Comparison of ENCODE assay signal across 22 cellular contexts in genomic region chr7:77404635-77405034, GRCh38. TPM values are rescaled to one million over a fixed set of nuclear protein-coding genes. Genes with fewer than 3 reads are reported as not detected.
DNase-seq lines count a peak whose midpoint lies in the region; ATAC-seq, FAIRE-seq and TF ChIP-seq lines count a peak whose summit lies in the region.
"Had no signal": no experiment of that assay in that cellular context is flagged by ENCODE, and none has a peak within 500 bp of the region (broad histone marks: within the 10 kb centered on the region; RNA-seq: fewer than 3 reads in every experiment).

No MANE protein-coding gene starts in this region.

- DNase-seq in CD1c-positive myeloid dendritic cell (ENCODE audit: extremely low spot score) (peak; percentile 80), activated B cell treated with CpG ODN at 0.5 μM for 24 hours (no peak), memory B cell (ENCODE audit: low spot score in 2 of 2) (no peak), superior temporal gyrus (ENCODE audit: extremely low spot score) (no peak)
- DNase-seq in activated CD4-positive, alpha-beta memory T cell treated with anti-CD3 and anti-CD28 coated beads, Interleukin-2, amount 10 ng/mL, durations not matched to agents 7 days and 5 days, result no peak
- no peak for DNase-seq in activated T-cell treated with anti-CD3 and anti-CD28 coated beads, Interleukin-2, amount 50 U/mL, for 4 hours
- DNase-seq: Caco-2; CD4-positive, alpha-beta memory T cell; DMS 273 treated with DMSO at 0.1 percent for 48 hours; DMS79 treated with DMSO at 0.1 percent for 48 hours; H9; NCI-H1092; NCI-H1436 treated with DMSO at 0.1 percent for 48 hours; NCI-H2029; NCI-H2227 treated with DMSO at 0.1 percent for 48 hours; NCI-H510A; SJCRH30 had no signal

- FAIRE-seq in A204.1 (lab: Jason Lieb, UNC), result peak; percentile 6
- FAIRE-seq: HTR-8/SVneo, RCC 7860 had no signal

- H3K27me3 Mint-ChIP-seq in activated B cell treated with CpG ODN at 0.5 μM for 24 hours (no peaks in the 10 kb centered on the region), memory B cell (no peaks in the 10 kb centered on the region)
- H3K27me3 Mint-ChIP-seq in activated CD4-positive, alpha-beta memory T cell treated with anti-CD3 and anti-CD28 coated beads, Interleukin-2, amount 10 ng/mL, durations not matched to agents 7 days and 5 days, result peaks cover 9% of the 10 kb centered on the region
- no peaks in the 10 kb centered on the region for H3K27me3 Mint-ChIP-seq in activated T-cell treated with anti-CD3 and anti-CD28 coated beads, Interleukin-2, amount 50 U/mL, for 4 hours (ENCODE audit: low read depth)
- H3K27me3 Mint-ChIP-seq: CD4-positive, alpha-beta memory T cell; IgD-negative memory B cell had no signal

- peaks cover 57% of the 10 kb centered on the region for H3K4me1 Mint-ChIP-seq in activated B cell treated with CpG ODN at 0.5 μM for 24 hours
- H3K4me1 Mint-ChIP-seq in memory B cell, result peaks cover 21% of the 10 kb centered on the region
- H3K4me1 Mint-ChIP-seq in activated CD4-positive, alpha-beta memory T cell treated with anti-CD3 and anti-CD28 coated beads, Interleukin-2, amount 10 ng/mL, durations not matched to agents 7 days and 5 days, result no peaks in the 10 kb centered on the region
- H3K4me1 Mint-ChIP-seq in activated T-cell treated with anti-CD3 and anti-CD28 coated beads, Interleukin-2, amount 50 U/mL, for 4 hours (ENCODE audit: low read depth), result peaks cover 5% of the 10 kb centered on the region

- no peak for TF ChIP-seq CTCF in activated B cell treated with CpG ODN at 0.5 μM for 24 hours (IDR thresholded peaks at IDR 0.05)

- no peak for ATAC-seq in activated B cell treated with CpG ODN at 0.5 μM for 24 hours (ENCODE audit: low read depth)
- ATAC-seq in memory B cell (ENCODE audit: low read depth), result no peak
- ATAC-seq in GM21367 (IDR thresholded peaks at IDR 0.05; ENCODE audit: unreplicated experiment), result no peak
- no peak for ATAC-seq in activated T-cell treated with anti-CD3 and anti-CD28 coated beads, Interleukin-2, amount 50 U/mL, for 4 hours

- H3K36me3 Mint-ChIP-seq in activated B cell treated with CpG ODN at 0.5 μM for 24 hours (ENCODE audit: low read depth) (peaks cover 30% of the 10 kb centered on the region), memory B cell (peaks cover 14% of the 10 kb centered on the region)
- H3K36me3 Mint-ChIP-seq in activated CD4-positive, alpha-beta memory T cell treated with anti-CD3 and anti-CD28 coated beads, Interleukin-2, amount 10 ng/mL, durations not matched to agents 7 days and 5 days (ENCODE audit: low read depth), result no peaks in the 10 kb centered on the region
- peaks cover 16% of the 10 kb centered on the region for H3K36me3 Mint-ChIP-seq in activated T-cell treated with anti-CD3 and anti-CD28 coated beads, Interleukin-2, amount 50 U/mL, for 4 hours (ENCODE audit: insufficient read depth)

- H3K4me3 Mint-ChIP-seq in activated B cell treated with CpG ODN at 0.5 μM for 24 hours (no peak overlapping the region), memory B cell (no peak overlapping the region)
- no peak overlapping the region for H3K4me3 Mint-ChIP-seq in activated CD4-positive, alpha-beta memory T cell treated with anti-CD3 and anti-CD28 coated beads, Interleukin-2, amount 10 ng/mL, durations not matched to agents 7 days and 5 days
- no peak overlapping the region for H3K4me3 Mint-ChIP-seq in activated T-cell treated with anti-CD3 and anti-CD28 coated beads, Interleukin-2, amount 50 U/mL, for 4 hours
- H3K4me3 Mint-ChIP-seq: CD4-positive, alpha-beta memory T cell; H9; IgD-negative memory B cell had no signal

- H3K27ac Mint-ChIP-seq in activated B cell treated with CpG ODN at 0.5 μM for 24 hours (peak overlapping the region; percentile 50), memory B cell (peak overlapping the region; percentile 55)
- no peak overlapping the region for H3K27ac Mint-ChIP-seq in activated CD4-positive, alpha-beta memory T cell treated with anti-CD3 and anti-CD28 coated beads, Interleukin-2, amount 10 ng/mL, durations not matched to agents 7 days and 5 days
- H3K27ac Mint-ChIP-seq: H9, IgD-negative memory B cell had no signal

- CTCF ChIA-PET in activated B cell treated with CpG ODN at 0.5 μM for 24 hours (lab: Charles Lee), result no interaction called here
- CTCF ChIA-PET in activated CD4-positive, alpha-beta memory T cell treated with anti-CD3 and anti-CD28 coated beads, Interleukin-2, amount 10 ng/mL, durations not matched to agents 7 days and 5 days (lab: Charles Lee), result no interaction called here

- POLR2A ChIA-PET in activated B cell treated with CpG ODN at 0.5 μM for 24 hours (lab: Charles Lee), result interaction anchor here (4.0 kb wide), 1 partner anchor 11 kb away, joined by 38 read pairs; the partner anchor contains the start of gene GSAP
- POLR2A ChIA-PET in activated CD4-positive, alpha-beta memory T cell treated with anti-CD3 and anti-CD28 coated beads, Interleukin-2, amount 10 ng/mL, durations not matched to agents 7 days and 5 days (lab: Charles Lee), result interaction anchor here (1.1 kb wide), 1 partner anchor 10 kb away, joined by 3 read pairs; no protein-coding TSS in a partner anchor

- no peaks in the 10 kb centered on the region for H3K9me3 Mint-ChIP-seq in activated B cell treated with CpG ODN at 0.5 μM for 24 hours
- H3K9me3 Mint-ChIP-seq in memory B cell, result no peaks in the 10 kb centered on the region
- no peaks in the 10 kb centered on the region for H3K9me3 Mint-ChIP-seq in activated CD4-positive, alpha-beta memory T cell treated with anti-CD3 and anti-CD28 coated beads, Interleukin-2, amount 10 ng/mL, durations not matched to agents 7 days and 5 days
- no peaks in the 10 kb centered on the region for H3K9me3 Mint-ChIP-seq in activated T-cell treated with anti-CD3 and anti-CD28 coated beads, Interleukin-2, amount 50 U/mL, for 4 hours
- H3K9me3 Mint-ChIP-seq: CD4-positive, alpha-beta memory T cell; H9; IgD-negative memory B cell had no signal

- intact Hi-C loops in activated B cell treated with CpG ODN at 0.5 μM for 24 hours (cut with micrococcal nuclease), result no loop called here

RNA-seq across cellular contexts. Expression of gene GSAP, which starts 11.5 kb away (rescaled TPM):
- 73.9 and 91.2 TPM in 2 replicates for total RNA-seq in activated B cell treated with CpG ODN at 0.5 μM for 24 hours
- total RNA-seq in activated CD4-positive, alpha-beta memory T cell treated with anti-CD3 and anti-CD28 coated beads, Interleukin-2, amount 10 ng/mL, durations not matched to agents 7 days and 5 days, result 1 to 10 TPM; 5.9 to 6.6 TPM
- total RNA-seq in activated T-cell treated with anti-CD3 and anti-CD28 coated beads, Interleukin-2, amount 50 U/mL, for 4 hours, result 1 to 10 TPM; 1.6 to 2.6 (median 1.8) TPM
- total RNA-seq: SJCRH30 had no signal
